ENCODE assay signal across 8 cellular contexts in the genomic region with DNA sequence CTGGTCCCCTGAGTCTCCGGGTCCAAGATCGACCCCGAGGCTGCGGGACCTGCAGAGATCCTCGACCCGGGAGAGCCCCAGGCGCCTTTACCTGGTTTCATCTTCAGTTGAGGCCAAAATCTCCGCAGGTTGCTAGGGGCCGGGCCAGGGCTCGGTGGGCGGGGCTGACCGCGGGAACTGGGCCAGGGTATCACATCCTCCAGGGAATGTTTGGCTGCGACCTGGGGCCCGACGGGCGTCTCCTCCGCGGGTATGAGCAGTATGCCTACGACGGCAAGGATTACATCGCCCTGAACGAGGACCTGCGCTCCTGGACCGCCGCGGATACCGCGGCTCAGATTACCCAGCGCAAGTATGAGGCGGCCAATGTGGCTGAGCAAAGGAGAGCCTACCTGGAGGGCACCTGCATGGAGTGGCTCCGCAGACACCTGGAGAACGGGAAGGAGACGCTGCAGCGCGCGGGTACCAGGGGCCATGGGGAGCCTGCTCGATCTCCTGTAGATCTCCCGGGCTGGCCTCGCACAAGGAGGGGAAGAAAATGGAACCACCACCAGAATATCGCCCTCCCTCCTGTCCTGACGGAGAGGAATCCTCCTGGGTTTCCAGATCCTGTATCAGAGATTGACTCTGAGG. TPM values are rescaled to one million over a fixed set of nuclear protein-coding genes. Genes with fewer than 3 reads are reported as not detected.
DNase-seq lines count a peak whose midpoint lies in the region; ATAC-seq and TF ChIP-seq lines count a peak whose summit lies in the region.

No MANE protein-coding gene starts in this region.

- DNase-seq in CD14-positive monocyte (ENCODE audit: low spot score) (no peak), T-helper 1 cell (peak in 3 of 5 donors; percentile 6 to 40 (median 9)), mucosa of descending colon (peak in 2 of 3 donors; percentile 46 to 67), transverse colon (peak; percentile 18), UCSD-AML1 (lab: John Stamatoyannopoulos, UW; ENCODE audit: unreplicated experiment) (no peak)

- TF ChIP-seq POLR2A in transverse colon (IDR thresholded peaks at IDR 0.05) = no peak

- WGBS in transverse colon (ENCODE audit: low coverage in 1 of 2), 2 donors = 31% methylated on average over 18 of the region's 42 CpGs; no CpG with 5 or more reads in 1 of the 2 donors

- TF ChIP-seq CTCF in CD14-positive monocyte (IDR thresholded peaks at IDR 0.05) (no peak), mucosa of descending colon (IDR thresholded peaks at IDR 0.05) (no peak), transverse colon (IDR thresholded peaks at IDR 0.05) (no peak)

- H3K27ac ChIP-seq in duodenal mucosa (ENCODE audit: low read depth, low read length) (no peak overlapping the region), transverse colon (no peak overlapping the region)

- TF ChIP-seq EP300 in transverse colon (IDR thresholded peaks at IDR 0.05; ENCODE audit: low read depth) = no peak

- peak overlapping the region; percentile 29 to 44 for H3K9ac ChIP-seq in duodenal mucosa (ENCODE audit: low read depth in 1 of 2, low read length in 2 of 2)

- H3K27me3 Mint-ChIP-seq in CD14-positive monocyte (ENCODE audit: low read depth in 3 of 3) = peaks cover 49 to 65% (median 51%) of the 10 kb centered on the region in 3 donors

- H3K4me1 Mint-ChIP-seq in CD14-positive monocyte = peaks cover 23% of the 10 kb centered on the region

- peak overlapping the region; percentile 84 to 91 for H3K4me3 Mint-ChIP-seq in CD14-positive monocyte

- peak overlapping the region; percentile 62 to 69 for H3K4me3 ChIP-seq in duodenal mucosa (ENCODE audit: low read depth in 1 of 2, low read length in 2 of 2)
- no peak overlapping the region for H3K4me3 ChIP-seq in mucosa of descending colon
- H3K4me3 ChIP-seq in transverse colon = peak overlapping the region; percentile 30 to 63 (median 48)

- H3K9me3 Mint-ChIP-seq in CD14-positive monocyte = peaks cover 0 to 21% (median 8%) of the 10 kb centered on the region in 7 donors

- no peaks in the 10 kb centered on the region for H3K9me3 ChIP-seq in duodenal mucosa (ENCODE audit: control insufficient read depth in 1 of 2, low read length in 2 of 2)
- H3K9me3 ChIP-seq in mucosa of descending colon = no peaks in the 10 kb centered on the region
- H3K9me3 ChIP-seq in transverse colon = no peaks in the 10 kb centered on the region

- H3K36me3 Mint-ChIP-seq in CD14-positive monocyte = peaks cover 13 to 22% of the 10 kb centered on the region in 2 donors

- H3K27ac Mint-ChIP-seq in CD14-positive monocyte = no peak overlapping the region

- in situ Hi-C loops in transverse colon (cut with MboI; ENCODE audit: low pct_ligation_motif_present in 1 of 4, low pct_unique_long_range_greater_than_20kb in 1 of 4, low sequenced_read_pairs in 3 of 4) = loop anchor here in 3 of 4 donors (5.0 to 25.0 kb wide), 4 partner anchors 145 to 270 kb away; no protein-coding TSS in a partner anchor

- H3K4me1 ChIP-seq in duodenal mucosa (ENCODE audit: control insufficient read depth in 1 of 2, insufficient read depth in 2 of 2, low read length in 2 of 2) (peaks cover 3 to 8% of the 10 kb centered on the region in 2 donors), mucosa of descending colon (ENCODE audit: low read depth) (peaks cover 10% of the 10 kb centered on the region), transverse colon (peaks cover 8 to 22% (median 17%) of the 10 kb centered on the region in 4 donors)

- H3K36me3 ChIP-seq in duodenal mucosa (ENCODE audit: control insufficient read depth in 1 of 2, insufficient read depth in 2 of 2, low read length in 2 of 2) (no peaks in the 10 kb centered on the region), mucosa of descending colon (ENCODE audit: low read depth) (no peaks in the 10 kb centered on the region), transverse colon (no peaks in the 10 kb centered on the region)

- intact Hi-C loops in CD14-positive monocyte (cut with micrococcal nuclease) (no loop called here), mucosa of descending colon (cut with DNase I, micrococcal nuclease) (no loop called here), transverse colon (cut with DNase I; ENCODE audit: low total_unique reads) (loop anchor here (5.0 kb wide), 1 partner anchor 160 kb away; no protein-coding TSS in a partner anchor)

- peaks cover 4 to 14% of the 10 kb centered on the region in 2 donors for H3K27me3 ChIP-seq in duodenal mucosa (ENCODE audit: control insufficient read depth in 1 of 2, insufficient read depth in 2 of 2, low read length in 2 of 2)
- H3K27me3 ChIP-seq in transverse colon = peaks cover 25% of the 10 kb centered on the region

- ATAC-seq in mucosa of descending colon (peak; percentile 69), GM18858 (IDR thresholded peaks at IDR 0.05; ENCODE audit: unreplicated experiment) (no peak), HG03095 (IDR thresholded peaks at IDR 0.05; ENCODE audit: unreplicated experiment) (no peak)

RNA-seq across cellular contexts. Expression of a gene that starts 53.8 kb away (rescaled TPM):
- 10 to 100 TPM; 45.0 to 62.4 TPM for polyA plus RNA-seq in CD14-positive monocyte
- total RNA-seq in mucosa of descending colon (10 to 100 TPM; 22.4 to 31.7 (median 23.0) TPM), transverse colon (10 to 100 TPM in 3 of 4 donors, not detected in 1; 12.3 to 36.2 (median 21.6) TPM)

RNA-seq across cellular contexts. Expression of a gene that starts 59.8 kb away (rescaled TPM):
- polyA plus RNA-seq in CD14-positive monocyte = 100 to 1,000 TPM in 1 of 2 donors, 10 to 100 TPM in 1; 67.7 to 107 TPM
- total RNA-seq in mucosa of descending colon (100 to 1,000 TPM in 1 of 3 donors, 10 to 100 TPM in 2; 78.4 to 115 (median 82.4) TPM), transverse colon (100 to 1,000 TPM in 1 of 4 donors, 10 to 100 TPM in 3; 55.3 to 276 (median 79.1) TPM)

Comparison
In these comparisons a context has a peak if more than half of its experiments do, and no peak if none do; other contexts are left out.
1. DNase-seq: peak in T-helper 1 cell (3 of 5), mucosa of descending colon (2 of 3) and transverse colon (single experiment); none in CD14-positive monocyte (single experiment) and UCSD-AML1 (single experiment).